In genomic region chr6:80527552-80528052, GRCh38 we compare ENCODE assay signal across 13 cellular contexts.
A peak's percentile ranks its signal among the peaks of the same experiment; 100 is the strongest.
DNase-seq lines count a peak whose midpoint lies in the region; ATAC-seq and TF ChIP-seq lines count a peak whose summit lies in the region.
"Had no signal": no experiment of that assay in that cellular context is flagged by ENCODE, and none has a peak within 500 bp of the region (broad histone marks: within the 10 kb centered on the region; RNA-seq: fewer than 3 reads in every experiment).

No MANE protein-coding gene starts in this region.

- H3K36me3 Mint-ChIP-seq in stimulated activated memory B cell treated with anti-CD40 and anti-IgM and Interleukin-4, amounts not matched to agents 10 μg/mL and 1 μg/mL and 100 μg/mL, for 72 hours, result no peaks in the 10 kb centered on the region

- H3K4me3 ChIP-seq in LNCaP clone FGC (ENCODE audit: low read depth, low read length) (peak overlapping the region; percentile 22; the same call in 1 of the 2 replicates), mammary epithelial cell (replicated peaks in 1 of 3; ENCODE audit: insufficient read depth in 1 of 3, low read depth in 2 of 3, low read length in 3 of 3) (no peak overlapping the region), stomach (no peak overlapping the region), BE2C (ENCODE audit: low read depth, low read length) (no peak overlapping the region)
- H3K4me3 ChIP-seq: GM12878 had no signal

- no peak overlapping the region for H3K4me2 ChIP-seq in mammary epithelial cell (ENCODE audit: insufficient read depth, low read depth, low read length)

- no peak overlapping the region for H3K9ac ChIP-seq in mammary epithelial cell (ENCODE audit: insufficient read depth, low read length)

- in situ Hi-C loops in mammary epithelial cell (cut with MboI; ENCODE audit: low sequenced_read_pairs in 2 of 2), result no loop called here

- WGBS in mammary epithelial cell (ENCODE audit: low coverage, missing lambda C conversion rate), result 96% methylated on average over 7 of the region's 7 CpGs
- WGBS in stomach, 5 donors, result 18 to 46% (median 39%) methylated on average over 7 of the region's 7 CpGs

- no peaks in the 10 kb centered on the region for H3K4me1 Mint-ChIP-seq in stimulated activated memory B cell treated with anti-CD40 and anti-IgM and Interleukin-4, amounts not matched to agents 10 μg/mL and 1 μg/mL and 100 μg/mL, for 72 hours

- TF ChIP-seq CTCF in LNCaP clone FGC (IDR thresholded peaks at IDR 0.05; ENCODE audit: control insufficient read depth, extremely low read depth, insufficient read depth), result no peak
- no peak for TF ChIP-seq CTCF in mammary epithelial cell (conservative IDR thresholded peaks at IDR 0.05 in 1 of 2, IDR thresholded peaks at IDR 0.05 in 1 of 2; ENCODE audit: extremely low read depth in 1 of 2, insufficient read depth in 1 of 2, low read depth in 1 of 2, low read length in 2 of 2)
- no peak for TF ChIP-seq CTCF in stomach (IDR thresholded peaks at IDR 0.05)
- no peak for TF ChIP-seq CTCF in BE2C (IDR thresholded peaks at IDR 0.05; ENCODE audit: low read depth, low read length)

- H3K36me3 ChIP-seq in mammary epithelial cell (ENCODE audit: insufficient read depth, low read length), result no peaks in the 10 kb centered on the region
- H3K36me3 ChIP-seq in stomach, result no peaks in the 10 kb centered on the region
- H3K36me3 ChIP-seq in BE2C, result no peaks in the 10 kb centered on the region

- no peaks in the 10 kb centered on the region for H3K9me3 ChIP-seq in mammary epithelial cell (replicated peaks; ENCODE audit: insufficient read depth, low read length)
- H3K9me3 ChIP-seq in stomach, result no peaks in the 10 kb centered on the region
- no peaks in the 10 kb centered on the region for H3K9me3 ChIP-seq in BE2C

- DNase-seq in LNCaP clone FGC (ENCODE audit: low read depth) (peak; percentile 91), NCI-H2196 (lab: John Stamatoyannopoulos, UW; ENCODE audit: unreplicated experiment) (peak; percentile 91), mammary epithelial cell (peak; percentile 40), sciatic nerve (ENCODE audit: low spot score) (no peak), stomach (no peak), 8988T (no peak), BE2C (no peak)
- DNase-seq: HFFc6; hypothalamus; RPMI8226; stimulated activated CD8-positive, alpha-beta memory T cell treated with anti-CD3 and anti-CD28 coated beads, Interleukin-4, amount 100 ng/mL, for 48 hours had no signal

- H2AFZ ChIP-seq in mammary epithelial cell (ENCODE audit: low read depth, low read length), result no peak overlapping the region

- no peaks in the 10 kb centered on the region for H3K27me3 Mint-ChIP-seq in stimulated activated memory B cell treated with anti-CD40 and anti-IgM and Interleukin-4, amounts not matched to agents 10 μg/mL and 1 μg/mL and 100 μg/mL, for 72 hours

- H3K27me3 ChIP-seq in mammary epithelial cell (ENCODE audit: insufficient read depth, low read length) (no peaks in the 10 kb centered on the region), stomach (no peaks in the 10 kb centered on the region), BE2C (no peaks in the 10 kb centered on the region)

- H3K4me1 ChIP-seq in mammary epithelial cell (ENCODE audit: insufficient read depth, low read length) (peaks cover 7% of the 10 kb centered on the region), stomach (peaks cover 6 to 15% (median 9%) of the 10 kb centered on the region in 4 donors), BE2C (peaks cover 6% of the 10 kb centered on the region)

- H3K9me3 Mint-ChIP-seq in stimulated activated memory B cell treated with anti-CD40 and anti-IgM and Interleukin-4, amounts not matched to agents 10 μg/mL and 1 μg/mL and 100 μg/mL, for 72 hours, result no peaks in the 10 kb centered on the region
- H3K9me3 Mint-ChIP-seq: HFFc6 had no signal

- H3K27ac ChIP-seq in mammary epithelial cell (ENCODE audit: insufficient read depth, low read depth, low read length) (no peak overlapping the region), stomach (peak overlapping the region in 1 of 5 donors; percentile 36)

- TF ChIP-seq POLR2A in stomach (IDR thresholded peaks at IDR 0.05), result no peak

- no peak overlapping the region for H3K27ac Mint-ChIP-seq in stimulated activated memory B cell treated with anti-CD40 and anti-IgM and Interleukin-4, amounts not matched to agents 10 μg/mL and 1 μg/mL and 100 μg/mL, for 72 hours
- H3K27ac Mint-ChIP-seq: HFFc6 had no signal

- intact Hi-C loops in mammary epithelial cell (cut with micrococcal nuclease), result no loop called here
- intact Hi-C loops in sciatic nerve (cut with DNase I), result no loop called here
- intact Hi-C loops in stomach (cut with DNase I; ENCODE audit: low total_unique reads), result no loop called here

- peak; percentile 67 for ATAC-seq in sciatic nerve
- no peak for ATAC-seq in stimulated activated memory B cell treated with anti-CD40 and anti-IgM and Interleukin-4, amounts not matched to agents 10 μg/mL and 1 μg/mL and 100 μg/mL, for 72 hours
- ATAC-seq: GM12878 had no signal

- no peak for TF ChIP-seq EP300 in stomach (IDR thresholded peaks at IDR 0.05)

- no peaks in the 10 kb centered on the region for H4K20me1 ChIP-seq in mammary epithelial cell (ENCODE audit: insufficient read depth, low read length)

- no peak overlapping the region for H3K4me3 Mint-ChIP-seq in stimulated activated memory B cell treated with anti-CD40 and anti-IgM and Interleukin-4, amounts not matched to agents 10 μg/mL and 1 μg/mL and 100 μg/mL, for 72 hours
- H3K4me3 Mint-ChIP-seq: HFFc6 had no signal

- dilution Hi-C loops in mammary epithelial cell (cut with HindIII; ENCODE audit: low sequenced_read_pairs), result no loop called here

- CTCF ChIA-PET in mammary epithelial cell (lab: Charles Lee; ENCODE audit: low non-redundant PET), result no interaction called here

- no TSS peak for BruUV-seq in mammary epithelial cell (replicated peaks; lab: Mats Ljungman, UMichigan)

- H3K79me2 ChIP-seq in mammary epithelial cell (ENCODE audit: insufficient read depth, low read length), result no peaks in the 10 kb centered on the region

Comparison
In these comparisons a context has a peak if more than half of its experiments do, and no peak if none do; other contexts are left out.
1. DNase-seq: peak in LNCaP clone FGC (single experiment), NCI-H2196 (single experiment) and mammary epithelial cell (single experiment); none in sciatic nerve (single experiment), stomach (single experiment), 8988T (single experiment) and BE2C (single experiment).